Comparison of ENCODE assay signal across 9 cellular contexts in the genomic region with DNA sequence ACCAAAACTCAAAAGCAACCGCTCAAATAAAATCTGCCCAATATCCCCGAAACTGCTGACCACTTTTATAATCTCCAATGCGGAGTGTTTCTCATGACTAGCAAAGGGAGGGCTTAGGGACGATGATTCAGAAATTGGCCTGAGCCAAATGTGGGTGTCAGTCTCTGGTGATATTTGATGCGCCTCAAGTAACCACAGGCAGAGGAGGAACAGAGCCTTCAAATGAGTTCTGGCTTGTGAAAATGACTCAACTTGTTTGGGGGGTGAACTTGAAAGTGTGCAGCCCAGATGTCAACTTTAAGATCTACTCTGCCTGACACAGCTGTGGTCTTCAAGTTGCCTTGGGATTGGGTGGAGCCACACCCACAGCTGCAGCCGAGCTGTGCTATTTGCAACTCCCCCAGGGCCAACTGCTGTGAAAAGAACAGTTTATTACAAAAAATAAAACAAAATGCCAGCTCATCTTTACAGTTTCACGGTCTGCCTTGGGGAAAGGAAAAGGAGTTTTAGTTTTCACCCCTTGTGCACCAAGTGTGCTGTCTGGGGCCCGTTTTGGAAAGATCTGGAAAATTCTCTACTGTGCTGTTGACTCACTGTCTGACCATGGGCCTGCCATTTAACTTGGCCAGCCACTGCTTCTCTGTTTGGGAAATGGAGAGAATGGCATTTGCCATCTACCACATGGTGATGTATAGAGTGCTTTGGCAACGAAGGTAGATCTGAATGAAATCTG.
DNase-seq lines count a peak whose midpoint lies in the region; ATAC-seq and TF ChIP-seq lines count a peak whose summit lies in the region.
"Had no signal": no experiment of that assay in that cellular context is flagged by ENCODE, and none has a peak within 500 bp of the region (broad histone marks: within the 10 kb centered on the region; RNA-seq: fewer than 3 reads in every experiment).

No MANE protein-coding gene starts in this region.

- DNase-seq in ELR (ENCODE audit: low read depth), result peak; percentile 95
- peak; percentile 29 for DNase-seq in activated naive CD8-positive, alpha-beta T cell treated with anti-CD3 and anti-CD28 coated beads, Interleukin-2, amount 10 ng/mL, durations not matched to agents 7 days and 5 days
- DNase-seq in kidney tubule cell (ENCODE audit: low spot score), result peak; percentile 57
- no peak for DNase-seq in upper lobe of right lung
- no peak for DNase-seq in UCSD-AML1 (lab: John Stamatoyannopoulos, UW; ENCODE audit: unreplicated experiment)
- no peak for DNase-seq in NCI-H2081 (lab: John Stamatoyannopoulos, UW)

- H3K27me3 Mint-ChIP-seq in activated naive CD8-positive, alpha-beta T cell treated with anti-CD3 and anti-CD28 coated beads, Interleukin-2, amount 10 ng/mL, durations not matched to agents 7 days and 5 days, result peaks cover 32% of the 10 kb centered on the region

- H3K27ac ChIP-seq in upper lobe of right lung, result no peak overlapping the region

- peaks cover 1% of the 10 kb centered on the region for H3K9me3 Mint-ChIP-seq in activated naive CD8-positive, alpha-beta T cell treated with anti-CD3 and anti-CD28 coated beads, Interleukin-2, amount 10 ng/mL, durations not matched to agents 7 days and 5 days
- H3K9me3 Mint-ChIP-seq: naive thymus-derived CD8-positive, alpha-beta T cell had no signal

- no peaks in the 10 kb centered on the region for H3K36me3 ChIP-seq in upper lobe of right lung

- H3K4me1 ChIP-seq in upper lobe of right lung, result peaks cover 15% of the 10 kb centered on the region

- no peaks in the 10 kb centered on the region for H3K9me3 ChIP-seq in upper lobe of right lung

- POLR2A ChIA-PET in activated naive CD8-positive, alpha-beta T cell treated with anti-CD3 and anti-CD28 coated beads, Interleukin-2, amount 10 ng/mL, durations not matched to agents 7 days and 5 days (lab: Charles Lee), result no interaction called here

- no peaks in the 10 kb centered on the region for H3K27me3 ChIP-seq in upper lobe of right lung

- TF ChIP-seq CTCF in upper lobe of right lung (IDR thresholded peaks at IDR 0.05), result no peak

- H3K27ac Mint-ChIP-seq in activated naive CD8-positive, alpha-beta T cell treated with anti-CD3 and anti-CD28 coated beads, Interleukin-2, amount 10 ng/mL, durations not matched to agents 7 days and 5 days, result no peak overlapping the region

- ATAC-seq in GM21390 (IDR thresholded peaks at IDR 0.05; ENCODE audit: unreplicated experiment) (peak; percentile 85), HG03558 (IDR thresholded peaks at IDR 0.05; ENCODE audit: extremely low read depth, unreplicated experiment) (peak; percentile 86), upper lobe of right lung (peak; percentile 48)
- ATAC-seq in activated naive CD8-positive, alpha-beta T cell treated with anti-CD3 and anti-CD28 coated beads, Interleukin-2, amount 10 ng/mL, durations not matched to agents 7 days and 5 days (ENCODE audit: low read depth), result peak; percentile 83

- intact Hi-C loops in upper lobe of right lung (cut with DNase I), result no loop called here

- H3K4me3 Mint-ChIP-seq in activated naive CD8-positive, alpha-beta T cell treated with anti-CD3 and anti-CD28 coated beads, Interleukin-2, amount 10 ng/mL, durations not matched to agents 7 days and 5 days, result no peak overlapping the region
- H3K4me3 Mint-ChIP-seq: naive thymus-derived CD8-positive, alpha-beta T cell had no signal

- H3K36me3 Mint-ChIP-seq in activated naive CD8-positive, alpha-beta T cell treated with anti-CD3 and anti-CD28 coated beads, Interleukin-2, amount 10 ng/mL, durations not matched to agents 7 days and 5 days, result no peaks in the 10 kb centered on the region
- H3K36me3 Mint-ChIP-seq: naive thymus-derived CD8-positive, alpha-beta T cell had no signal

- H3K4me1 Mint-ChIP-seq in activated naive CD8-positive, alpha-beta T cell treated with anti-CD3 and anti-CD28 coated beads, Interleukin-2, amount 10 ng/mL, durations not matched to agents 7 days and 5 days, result peaks cover 11% of the 10 kb centered on the region

- H3K4me3 ChIP-seq in upper lobe of right lung, result no peak overlapping the region

Comparison
In these comparisons a context has a peak if more than half of its experiments do, and no peak if none do; other contexts are left out.
1. DNase-seq: peak in ELR (single experiment), activated naive CD8-positive, alpha-beta T cell treated with anti-CD3 and anti-CD28 coated beads, Interleukin-2, amount 10 ng/mL, durations not matched to agents 7 days and 5 days (single experiment) and kidney tubule cell (single experiment); none in upper lobe of right lung (single experiment), UCSD-AML1 (single experiment) and NCI-H2081 (0 of 2).
2. Peak in every context shown above with its lines, with median percentiles within 50 percentile points of each other: ATAC-seq.